8 cellular contexts compared by ENCODE assay signal in the genomic region with DNA sequence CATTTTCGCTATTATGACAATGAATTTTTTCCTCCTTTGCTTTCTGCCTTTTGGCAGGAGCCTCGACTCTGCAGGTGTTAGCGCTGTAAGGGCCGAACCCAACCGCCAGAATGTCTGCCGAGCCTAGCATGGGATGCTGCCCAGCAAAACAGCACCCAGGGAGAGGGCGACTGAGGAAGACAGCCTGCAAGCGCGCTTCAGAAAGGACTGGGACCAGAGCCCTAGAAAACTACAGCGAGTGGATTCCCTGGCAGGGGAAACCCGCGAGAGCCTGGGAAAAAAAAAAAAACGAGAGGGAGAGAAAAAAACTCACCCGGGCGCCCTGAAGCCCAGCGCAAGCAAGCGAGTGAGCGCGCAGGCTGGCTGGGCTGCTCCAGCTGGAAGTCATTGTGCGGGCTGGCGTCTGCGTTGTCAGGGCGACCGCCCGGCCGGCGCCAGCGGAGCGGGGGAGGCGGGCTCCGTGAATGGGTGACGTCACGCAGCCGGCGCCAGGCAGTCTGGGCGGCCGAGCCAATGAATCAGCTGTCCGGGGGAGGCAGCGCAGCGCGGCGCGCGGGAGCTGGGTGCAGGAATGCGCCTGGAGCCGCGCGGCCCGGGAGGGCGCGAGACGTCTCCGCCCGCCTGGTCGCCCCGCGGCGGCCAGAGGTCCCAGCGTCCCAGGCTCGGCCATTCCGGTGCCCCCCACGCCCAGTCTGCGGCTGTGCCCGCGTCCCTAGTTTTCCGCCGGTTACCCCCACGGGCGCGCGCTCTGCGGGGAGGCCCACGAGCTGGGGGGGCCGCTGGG. TPM values are rescaled to one million over a fixed set of nuclear protein-coding genes. Genes with fewer than 3 reads are reported as not detected.
DNase-seq lines count a peak whose midpoint lies in the region; FAIRE-seq and TF ChIP-seq lines count a peak whose summit lies in the region.

No MANE protein-coding gene starts in this region.

- FAIRE-seq in G401.6 (lab: Jason Lieb, UNC), result peak; percentile 49

- H3K36me3 Mint-ChIP-seq in progenitor cell of endocrine pancreas (ENCODE audit: insufficient read depth), result peaks cover under 1% of the 10 kb centered on the region

- H3K27ac ChIP-seq in MM.1S (ENCODE audit: low read length) (peak overlapping the region; percentile 52; the same call in 1 of the 2 replicates), SJSA1 (peak overlapping the region; percentile 98)

- no peaks in the 10 kb centered on the region for H3K27me3 Mint-ChIP-seq in progenitor cell of endocrine pancreas

- H3K36me3 ChIP-seq in MM.1S (replicated peaks; ENCODE audit: insufficient read depth, low read length) (no peaks in the 10 kb centered on the region), SJSA1 (no peaks in the 10 kb centered on the region)

- H3K9me3 ChIP-seq in MM.1S (replicated peaks; ENCODE audit: insufficient read depth, low read length) (no peaks in the 10 kb centered on the region), SJSA1 (replicated peaks) (no peaks in the 10 kb centered on the region)

- no peaks in the 10 kb centered on the region for H3K9me2 ChIP-seq in MM.1S (replicated peaks; ENCODE audit: insufficient read depth, low read length)

- H3K4me1 ChIP-seq in MM.1S (ENCODE audit: low read length), result peaks cover 9% of the 10 kb centered on the region; the same call in 1 of the 2 replicates
- peaks cover 28% of the 10 kb centered on the region for H3K4me1 ChIP-seq in SJSA1 (replicated peaks)

- H3K79me2 ChIP-seq in MM.1S (ENCODE audit: low read length), result no peaks in the 10 kb centered on the region

- peaks cover 4% of the 10 kb centered on the region for H3K9me3 Mint-ChIP-seq in progenitor cell of endocrine pancreas (ENCODE audit: low read depth)

- H3K4me1 Mint-ChIP-seq in progenitor cell of endocrine pancreas (ENCODE audit: low read depth), result peaks cover 23% of the 10 kb centered on the region

- H3K27ac Mint-ChIP-seq in progenitor cell of endocrine pancreas, result peak overlapping the region; percentile 99

- H3F3A ChIP-seq in MM.1S (ENCODE audit: insufficient read depth, low read length), result peaks cover 8% of the 10 kb centered on the region; the same call in 1 of the 2 replicates

- H2AFZ ChIP-seq in MM.1S (ENCODE audit: low read length), result peak overlapping the region; percentile 59; the same call in 1 of the 2 replicates

- DNase-seq in HCEC 1CT (peak; percentile 95), MM.1S (peak; percentile 79), SJSA1 (ENCODE audit: low read depth in 1 of 2, low spot score in 2 of 2) (peak; percentile 97 to 99), astrocyte of the hippocampus (ENCODE audit: low read depth, low spot score) (peak; percentile 100), hepatic stellate cell (ENCODE audit: low spot score) (peak; percentile 78), progenitor cell of endocrine pancreas (ENCODE audit: low spot score, unreplicated experiment) (peak; percentile 97)
- no peak for DNase-seq in NK-92 treated with Interleukin-12 subunit alpha and Interleukin-12 subunit beta, amount 100 ng/mL, for 24 hours (lab: John Stamatoyannopoulos, UW)

- no peaks in the 10 kb centered on the region for H4K20me1 ChIP-seq in MM.1S (ENCODE audit: insufficient read depth, low read length)

- peak overlapping the region; percentile 92 for H3K4me3 Mint-ChIP-seq in progenitor cell of endocrine pancreas (ENCODE audit: low read depth)

- no peak for TF ChIP-seq CTCF in MM.1S (IDR thresholded peaks at IDR 0.05; ENCODE audit: low read length)
- TF ChIP-seq CTCF in progenitor cell of endocrine pancreas (IDR thresholded peaks at IDR 0.05; ENCODE audit: unreplicated experiment), result no peak

- H3K4me3 ChIP-seq in MM.1S (ENCODE audit: low read length) (peak overlapping the region; percentile 65), SJSA1 (peak overlapping the region; percentile 45)

- peak overlapping the region; percentile 47; the same call in 1 of the 2 replicates for H3K9ac ChIP-seq in MM.1S (ENCODE audit: low read length)

- no peaks in the 10 kb centered on the region for H3K27me3 ChIP-seq in MM.1S (replicated peaks; ENCODE audit: insufficient read depth, low read length)
- H3K27me3 ChIP-seq in SJSA1 (replicated peaks), result no peaks in the 10 kb centered on the region

- peak overlapping the region; percentile 70 for H3K4me2 ChIP-seq in MM.1S (ENCODE audit: low read depth, low read length)

RNA-seq across cellular contexts. Expression of gene ID4, which starts 32.6 kb away (rescaled TPM):
- 13.6 and 19.6 TPM in 2 replicates for total RNA-seq in SJSA1 (2014; rRNA removed; shearing (Covaris generic))
- total RNA-seq in progenitor cell of endocrine pancreas, result 46.3 and 47.9 TPM in 2 replicates
